Comparison of ENCODE assay signal across 8 cellular contexts in genomic region chr2:85888020-85888744, GRCh38. TPM values are rescaled to one million over a fixed set of nuclear protein-coding genes. Genes with fewer than 3 reads are reported as not detected.
A peak's percentile ranks its signal among the peaks of the same experiment; 100 is the strongest.
DNase-seq lines count a peak whose midpoint lies in the region; ATAC-seq and TF ChIP-seq lines count a peak whose summit lies in the region.

No MANE protein-coding gene starts in this region.

- no peak for ATAC-seq in HG03108 (IDR thresholded peaks at IDR 0.05; ENCODE audit: unreplicated experiment)
- ATAC-seq in GM18502 (IDR thresholded peaks at IDR 0.05; ENCODE audit: poor library complexity, unreplicated experiment) = no peak

- peak; percentile 28 for DNase-seq in ELF-1 (ENCODE audit: low read depth, low spot score)
- DNase-seq in HK-2 (ENCODE audit: unreplicated experiment) = peak; percentile 13
- DNase-seq in activated CD4-positive, alpha-beta T cell treated with anti-CD3 and anti-CD28 coated beads, Interleukin-2, amount 10 ng/mL, durations not matched to agents 24 days and 14 days = peak; percentile 81
- DNase-seq in dorsolateral prefrontal cortex = peak in 7 of 10 donors; percentile 31 to 59 (median 49)

- no peaks in the 10 kb centered on the region for H3K27me3 ChIP-seq in dorsolateral prefrontal cortex
- H3K27me3 ChIP-seq in mucosa of rectum (ENCODE audit: control insufficient read depth in 2 of 2, insufficient read depth in 2 of 2, low read length in 2 of 2) = peaks cover 0 to 5% of the 10 kb centered on the region in 2 donors

- peak overlapping the region; percentile 83 to 100 (median 99) for H3K27ac ChIP-seq in dorsolateral prefrontal cortex
- peak overlapping the region; percentile 61 to 75 for H3K27ac ChIP-seq in mucosa of rectum (ENCODE audit: low read depth in 2 of 2, low read length in 2 of 2)
- H3K27ac ChIP-seq in temporal lobe (ENCODE audit: low read depth, low read length) = peak overlapping the region; percentile 95

- intact Hi-C loops in activated CD4-positive, alpha-beta T cell treated with anti-CD3 and anti-CD28 coated beads, Interleukin-2, amount 10 ng/mL, durations not matched to agents 24 days and 14 days (cut with micrococcal nuclease) = loop anchor here (5.0 kb wide), 1 partner anchor 189 kb away; no protein-coding TSS in a partner anchor
- intact Hi-C loops in dorsolateral prefrontal cortex (cut with DNase I) = loop anchor here (1.0 to 10.0 kb wide), 10 partner anchors 37 to 190 kb away; partner anchors contain the start of gene ATOH8 (in 1 of the 2)

- peak in 1 of 56 donors; percentile 9 for TF ChIP-seq CTCF in dorsolateral prefrontal cortex (IDR thresholded peaks at IDR 0.05 in 54 of 56, conservative IDR thresholded peaks at IDR 0.05 in 2 of 56; ENCODE audit: low read depth in 1 of 56, partially characterized antibody in 56 of 56)

- H3K27ac Mint-ChIP-seq in activated CD4-positive, alpha-beta T cell treated with anti-CD3 and anti-CD28 coated beads, Interleukin-2, amount 10 ng/mL, durations not matched to agents 24 days and 14 days = peak overlapping the region; percentile 90

- H3K4me3 ChIP-seq in dorsolateral prefrontal cortex = peak overlapping the region; percentile 52 to 99 (median 88)
- peak overlapping the region; percentile 74 to 80 for H3K4me3 ChIP-seq in mucosa of rectum (ENCODE audit: low read length in 2 of 2)

- H3K36me3 Mint-ChIP-seq in activated CD4-positive, alpha-beta T cell treated with anti-CD3 and anti-CD28 coated beads, Interleukin-2, amount 10 ng/mL, durations not matched to agents 24 days and 14 days (ENCODE audit: low read depth) = peaks cover 23% of the 10 kb centered on the region

- H3K4me1 Mint-ChIP-seq in activated CD4-positive, alpha-beta T cell treated with anti-CD3 and anti-CD28 coated beads, Interleukin-2, amount 10 ng/mL, durations not matched to agents 24 days and 14 days = peaks cover 61% of the 10 kb centered on the region

- peaks cover 4% of the 10 kb centered on the region for H3K27me3 Mint-ChIP-seq in activated CD4-positive, alpha-beta T cell treated with anti-CD3 and anti-CD28 coated beads, Interleukin-2, amount 10 ng/mL, durations not matched to agents 24 days and 14 days

- H3K4me3 Mint-ChIP-seq in activated CD4-positive, alpha-beta T cell treated with anti-CD3 and anti-CD28 coated beads, Interleukin-2, amount 10 ng/mL, durations not matched to agents 24 days and 14 days = peak overlapping the region; percentile 89

- H3K9ac ChIP-seq in mucosa of rectum (ENCODE audit: low read depth in 1 of 2, low read length in 2 of 2) = peak overlapping the region; percentile 55 to 65

- peaks cover 9 to 24% of the 10 kb centered on the region in 2 donors for H3K4me1 ChIP-seq in mucosa of rectum (ENCODE audit: control insufficient read depth in 2 of 2, insufficient read depth in 2 of 2, low read length in 2 of 2)

- no peaks in the 10 kb centered on the region for H3K9me3 ChIP-seq in mucosa of rectum (ENCODE audit: control insufficient read depth in 2 of 2, low read length in 2 of 2)

- peaks cover 2% of the 10 kb centered on the region for H3K9me3 Mint-ChIP-seq in activated CD4-positive, alpha-beta T cell treated with anti-CD3 and anti-CD28 coated beads, Interleukin-2, amount 10 ng/mL, durations not matched to agents 24 days and 14 days

- H3K36me3 ChIP-seq in mucosa of rectum (ENCODE audit: control insufficient read depth in 2 of 2, insufficient read depth in 2 of 2, low read length in 2 of 2) = no peaks in the 10 kb centered on the region

RNA-seq across cellular contexts. Expression of gene ST3GAL5, which starts 0.6 kb away (rescaled TPM):
- 13.3 and 14.6 TPM in 2 replicates for total RNA-seq in activated CD4-positive, alpha-beta T cell treated with anti-CD3 and anti-CD28 coated beads, Interleukin-2, amount 10 ng/mL, durations not matched to agents 24 days and 14 days
- total RNA-seq in dorsolateral prefrontal cortex = 100 to 1,000 TPM in 11 of 120 experiments, 10 to 100 TPM in 109; 56.0 to 109 (median 86.7) TPM
- 26.6 TPM for total RNA-seq in temporal lobe

Comparison
In these comparisons a context has a peak if more than half of its experiments do, and no peak if none do; other contexts are left out.
1. DNase-seq: peak in every context shown above with its lines; median percentile 81 in activated CD4-positive, alpha-beta T cell treated with anti-CD3 and anti-CD28 coated beads, Interleukin-2, amount 10 ng/mL, durations not matched to agents 24 days and 14 days; 49 in dorsolateral prefrontal cortex; 28 in ELF-1; 13 in HK-2.